Comparison of ENCODE assay signal across 7 cellular contexts in genomic region chr6:63533026-63533425, GRCh38.
"Had no signal": no experiment of that assay in that cellular context is flagged by ENCODE, and none has a peak within 500 bp of the region (broad histone marks: within the 10 kb centered on the region; RNA-seq: fewer than 3 reads in every experiment).

No MANE protein-coding gene starts in this region.

- DNase-seq: IMR-90, KBM-7, KG1 had no signal

- H3K4me3 ChIP-seq: K562 had no signal

- ATAC-seq: K562 had no signal

- H3K27ac ChIP-seq: HL-60, KMS-11 had no signal

- FAIRE-seq: HTR-8/SVneo, K562 had no signal

- H3K4me2 ChIP-seq: KMS-11 had no signal

- H3K9ac ChIP-seq: KMS-11 had no signal
